Comparison of ENCODE assay signal across 16 cellular contexts in genomic region chr2:17951563-17951962, GRCh38.
DNase-seq lines count a peak whose midpoint lies in the region; ATAC-seq and TF ChIP-seq lines count a peak whose summit lies in the region.
"Had no signal": no experiment of that assay in that cellular context is flagged by ENCODE, and none has a peak within 500 bp of the region (broad histone marks: within the 10 kb centered on the region; RNA-seq: fewer than 3 reads in every experiment).

No MANE protein-coding gene starts in this region.

- intact Hi-C loops in lower lobe of right lung (cut with DNase I), result no loop called here
- intact Hi-C loops in upper lobe of right lung (cut with DNase I), result no loop called here

- H3K27ac ChIP-seq in lower lobe of right lung, result no peak overlapping the region
- H3K27ac ChIP-seq in upper lobe of right lung, result no peak overlapping the region
- H3K27ac ChIP-seq: 22Rv1; A549; BLaER1 treated with 17β-estradiol and CSF1 and Interleukin-3, amounts not matched to agents 10 nM and 100 nM; C4-2B had no signal

- H3K27me3 ChIP-seq in lower lobe of right lung (ENCODE audit: low read depth) (no peaks in the 10 kb centered on the region), upper lobe of right lung (no peaks in the 10 kb centered on the region)
- H3K27me3 ChIP-seq: BLaER1 treated with 17β-estradiol and CSF1 and Interleukin-3, amounts not matched to agents 10 nM and 100 nM had no signal

- H3K9me3 ChIP-seq in lower lobe of right lung (no peaks in the 10 kb centered on the region), upper lobe of right lung (no peaks in the 10 kb centered on the region)
- H3K9me3 ChIP-seq: A549; BLaER1 treated with 17β-estradiol and CSF1 and Interleukin-3, amounts not matched to agents 10 nM and 100 nM; Caco-2 had no signal

- TF ChIP-seq CTCF in lower lobe of right lung (IDR thresholded peaks at IDR 0.05), result no peak
- TF ChIP-seq CTCF in upper lobe of right lung (IDR thresholded peaks at IDR 0.05), result no peak

- ATAC-seq in lower lobe of right lung (peak; percentile 43 to 71), upper lobe of right lung (peak; percentile 89), HG02571 (IDR thresholded peaks at IDR 0.05; ENCODE audit: unreplicated experiment) (no peak)
- ATAC-seq: A549; CD8-positive, alpha-beta T cell had no signal

- H3K4me1 ChIP-seq in lower lobe of right lung (no peaks in the 10 kb centered on the region), upper lobe of right lung (no peaks in the 10 kb centered on the region)
- H3K4me1 ChIP-seq: A549, Caco-2 had no signal

- H3K36me3 ChIP-seq in lower lobe of right lung (no peaks in the 10 kb centered on the region), upper lobe of right lung (no peaks in the 10 kb centered on the region)
- H3K36me3 ChIP-seq: BLaER1 treated with 17β-estradiol and CSF1 and Interleukin-3, amounts not matched to agents 10 nM and 100 nM had no signal

- no peak overlapping the region for H3K4me3 ChIP-seq in lower lobe of right lung
- H3K4me3 ChIP-seq in upper lobe of right lung, result no peak overlapping the region
- H3K4me3 ChIP-seq: A549; BLaER1 treated with 17β-estradiol and CSF1 and Interleukin-3, amounts not matched to agents 10 nM and 100 nM had no signal

- peak; percentile 7 for DNase-seq in NCI-H226
- DNase-seq in lower lobe of right lung, result no peak
- DNase-seq in upper lobe of right lung, result no peak
- no peak for DNase-seq in stimulated activated CD4-positive, alpha-beta T cell treated with anti-CD3 and anti-CD28 coated beads, Interleukin-2, amount 100 ng/mL, for 24 hours
- DNase-seq: AML-193; Caco-2; Calu3; CD4-positive, alpha-beta T cell; CD8-positive, alpha-beta T cell; DMS79 treated with DMSO at 0.1 percent for 48 hours; GF-D8 had no signal
